8 cellular contexts compared by ENCODE assay signal in genomic region chr6:132512638-132513632, GRCh38. TPM values are rescaled to one million over a fixed set of nuclear protein-coding genes. Genes with fewer than 3 reads are reported as not detected.
A peak's percentile ranks its signal among the peaks of the same experiment; 100 is the strongest.
DNase-seq lines count a peak whose midpoint lies in the region; ATAC-seq and TF ChIP-seq lines count a peak whose summit lies in the region.

STX7 (minus strand) TSS chr6:132513116; CDS start chr6:132503530, 9,586 bp downstream.

- H3K27me3 Mint-ChIP-seq in GM23338 (ENCODE audit: insufficient read depth, low read depth, poor library complexity), result no peaks in the 10 kb centered on the region
- peaks cover 0 to 3% (median 1%) of the 10 kb centered on the region in 5 donors for H3K27me3 Mint-ChIP-seq in naive thymus-derived CD8-positive, alpha-beta T cell
- H3K27me3 Mint-ChIP-seq in stimulated activated naive B cell treated with anti-CD40 and anti-IgM and Interleukin-4, amounts not matched to agents 10 μg/mL and 1 μg/mL and 100 μg/mL, for 72 hours, result no peaks in the 10 kb centered on the region

- peak within 1 kb of the TSS; percentile 24; the same call in 1 of the 2 replicates for H3K27ac Mint-ChIP-seq in GM23338
- peak within 1 kb of the TSS; percentile 82 to 96 (median 94) for H3K27ac Mint-ChIP-seq in naive thymus-derived CD8-positive, alpha-beta T cell
- peak within 1 kb of the TSS; percentile 95 for H3K27ac Mint-ChIP-seq in stimulated activated naive B cell treated with anti-CD40 and anti-IgM and Interleukin-4, amounts not matched to agents 10 μg/mL and 1 μg/mL and 100 μg/mL, for 72 hours

- POLR2A ChIA-PET in naive thymus-derived CD8-positive, alpha-beta T cell (lab: Charles Lee), result interaction anchor here (1.1 to 1.7 kb wide), 7 partner anchors 11 to 301 kb away, joined by 3 to 35 read pairs (median 4); partner anchors contain the start of genes RPS12 and SLC18B1

- H3K27ac ChIP-seq in GM23338 (ENCODE audit: low read depth), result no peak within 1 kb of the TSS

- peak; percentile 96 for ATAC-seq in GM23338
- peak; percentile 92 to 94 for ATAC-seq in naive thymus-derived CD8-positive, alpha-beta T cell
- peak; percentile 86 to 90 for ATAC-seq in stimulated activated naive B cell treated with anti-CD40 and anti-IgM and Interleukin-4, amounts not matched to agents 10 μg/mL and 1 μg/mL and 100 μg/mL, for 72 hours (replicated peaks)

- peaks cover 18% of the 10 kb centered on the region; the same call in 1 of the 2 replicates for H3K4me1 ChIP-seq in GM23338 (ENCODE audit: insufficient read depth)

- H3K4me3 ChIP-seq in GM23338, result peak within 1 kb of the TSS; percentile 70
- H3K4me3 ChIP-seq in fibroblast of mammary gland (ENCODE audit: control insufficient read depth, low read depth, low read length), result peak within 1 kb of the TSS; percentile 76

- peaks cover 6% of the 10 kb centered on the region; the same call in 1 of the 2 replicates for H4K20me1 ChIP-seq in GM23338 (replicated peaks; ENCODE audit: insufficient read depth)

- TF ChIP-seq CTCF in GM23338 (conservative IDR thresholded peaks at IDR 0.05; ENCODE audit: low read depth in 2 of 2), result no peak
- TF ChIP-seq CTCF in fibroblast of mammary gland (conservative IDR thresholded peaks at IDR 0.05; ENCODE audit: control insufficient read depth, insufficient read depth, low read depth, low read length), result no peak

- no peaks in the 10 kb centered on the region for H3F3A ChIP-seq in GM23338 (replicated peaks; ENCODE audit: low read depth)

- H3K9me2 ChIP-seq in GM23338 (ENCODE audit: insufficient read depth), result no peaks in the 10 kb centered on the region

- peak within 1 kb of the TSS; percentile 95 for H3K4me3 Mint-ChIP-seq in GM23338
- peak within 1 kb of the TSS; percentile 93 to 99 (median 98) for H3K4me3 Mint-ChIP-seq in naive thymus-derived CD8-positive, alpha-beta T cell
- peak within 1 kb of the TSS; percentile 88 to 99 for H3K4me3 Mint-ChIP-seq in stimulated activated naive B cell treated with anti-CD40 and anti-IgM and Interleukin-4, amounts not matched to agents 10 μg/mL and 1 μg/mL and 100 μg/mL, for 72 hours

- H3K4me2 ChIP-seq in GM23338, result peak within 1 kb of the TSS; percentile 88

- no peaks in the 10 kb centered on the region for H3K27me3 ChIP-seq in GM23338 (ENCODE audit: insufficient read depth)

- DNase-seq in EH (ENCODE audit: low read depth) (peak; percentile 91), GM23338 (ENCODE audit: low spot score) (peak; percentile 94), Kasumi-1 (lab: John Stamatoyannopoulos, UW) (peak; percentile 90), fibroblast of mammary gland (ENCODE audit: low read depth) (peak; percentile 76)
- DNase-seq in activated T-helper 9 cell treated with anti-CD3 and anti-CD28 coated beads, Interleukin-2, amount 50 U/mL, for 16 hours (ENCODE audit: low read depth), result peak; percentile 80
- DNase-seq in naive thymus-derived CD8-positive, alpha-beta T cell, result peak; percentile 79 to 92 (median 84)
- DNase-seq in stimulated activated naive B cell treated with anti-CD40 and anti-IgM and Interleukin-4, amounts not matched to agents 10 μg/mL and 1 μg/mL and 100 μg/mL, for 72 hours, result peak; percentile 90

- no peaks in the 10 kb centered on the region; the same call in 2 of the 3 replicates for H3K9me3 Mint-ChIP-seq in GM23338
- H3K9me3 Mint-ChIP-seq in naive thymus-derived CD8-positive, alpha-beta T cell, result no peaks in the 10 kb centered on the region
- no peaks in the 10 kb centered on the region for H3K9me3 Mint-ChIP-seq in stimulated activated naive B cell treated with anti-CD40 and anti-IgM and Interleukin-4, amounts not matched to agents 10 μg/mL and 1 μg/mL and 100 μg/mL, for 72 hours

- H3K36me3 Mint-ChIP-seq in GM23338 (ENCODE audit: low read depth), result no peaks in the 10 kb centered on the region
- no peaks in the 10 kb centered on the region for H3K36me3 Mint-ChIP-seq in naive thymus-derived CD8-positive, alpha-beta T cell
- peaks cover 18 to 30% of the 10 kb centered on the region in 2 donors for H3K36me3 Mint-ChIP-seq in stimulated activated naive B cell treated with anti-CD40 and anti-IgM and Interleukin-4, amounts not matched to agents 10 μg/mL and 1 μg/mL and 100 μg/mL, for 72 hours

- H3K36me3 ChIP-seq in GM23338 (ENCODE audit: insufficient read depth), result no peaks in the 10 kb centered on the region

- peaks cover 15% of the 10 kb centered on the region for H3K4me1 Mint-ChIP-seq in GM23338
- peaks cover 8 to 49% (median 38%) of the 10 kb centered on the region in 4 donors for H3K4me1 Mint-ChIP-seq in naive thymus-derived CD8-positive, alpha-beta T cell
- peaks cover 32 to 44% of the 10 kb centered on the region in 2 donors for H3K4me1 Mint-ChIP-seq in stimulated activated naive B cell treated with anti-CD40 and anti-IgM and Interleukin-4, amounts not matched to agents 10 μg/mL and 1 μg/mL and 100 μg/mL, for 72 hours

- peak; percentile 87 for TF ChIP-seq POLR2A in Raji (IDR thresholded peaks at IDR 0.05; ENCODE audit: insufficient read depth, low read depth, low read length)

- peaks cover 46% of the 10 kb centered on the region for H3K79me2 ChIP-seq in GM23338 (replicated peaks; ENCODE audit: insufficient read depth)

- H2AFZ ChIP-seq in GM23338, result peak within 1 kb of the TSS; percentile 100

TF ChIP-seq in GM23338, 12 proteins besides CTCF, POLR2A, EP300 and RAD21:
- no peak for TF ChIP-seq ZNF331 (CRISPR knock-in tag; IDR thresholded peaks at IDR 0.05; ENCODE audit: low read depth)
- peak; percentile 91 for TF ChIP-seq POLR2AphosphoS5 (IDR thresholded peaks at IDR 0.05; ENCODE audit: low read depth)
- TF ChIP-seq STAT1 (IDR thresholded peaks at IDR 0.05; ENCODE audit: unreplicated experiment), result no peak
- TF ChIP-seq, protein P1, sequence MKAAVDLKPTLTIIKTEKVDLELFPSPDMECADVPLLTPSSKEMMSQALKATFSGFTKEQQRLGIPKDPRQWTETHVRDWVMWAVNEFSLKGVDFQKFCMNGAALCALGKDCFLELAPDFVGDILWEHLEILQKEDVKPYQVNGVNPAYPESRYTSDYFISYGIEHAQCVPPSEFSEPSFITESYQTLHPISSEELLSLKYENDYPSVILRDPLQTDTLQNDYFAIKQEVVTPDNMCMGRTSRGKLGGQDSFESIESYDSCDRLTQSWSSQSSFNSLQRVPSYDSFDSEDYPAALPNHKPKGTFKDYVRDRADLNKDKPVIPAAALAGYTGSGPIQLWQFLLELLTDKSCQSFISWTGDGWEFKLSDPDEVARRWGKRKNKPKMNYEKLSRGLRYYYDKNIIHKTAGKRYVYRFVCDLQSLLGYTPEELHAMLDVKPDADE (IDR thresholded peaks at IDR 0.05), result 0 out of 2 replicates have a peak, but pooled peaks have one; percentile 17

RNA-seq across cellular contexts. Expression of gene STX7, which starts in this region (rescaled TPM):
- total RNA-seq in GM23338 (2014; rRNA removed; shearing (Covaris generic)), result 19.6 and 22.4 TPM in 2 replicates
- polyA plus RNA-seq in GM23338 (2016; fragmentation: Nextera tagmentation; extraction: Ambion mirVana), result 21.4 and 28.8 TPM in 2 replicates
- total RNA-seq in naive thymus-derived CD8-positive, alpha-beta T cell, result 10 to 100 TPM; 28.0 to 29.2 TPM
- 1 to 10 TPM; 2.9 to 9.6 (median 6.5) TPM for polyA plus RNA-seq in naive thymus-derived CD8-positive, alpha-beta T cell

Comparison
In these comparisons a context has a peak if more than half of its experiments do, and no peak if none do; other contexts are left out.
1. H3K27ac Mint-ChIP-seq: peak in every context shown above with its lines; median percentile 95 in stimulated activated naive B cell treated with anti-CD40 and anti-IgM and Interleukin-4, amounts not matched to agents 10 μg/mL and 1 μg/mL and 100 μg/mL, for 72 hours; 94 in naive thymus-derived CD8-positive, alpha-beta T cell; 24 in GM23338.